29 cellular contexts compared by ENCODE assay signal in genomic region chr4:128366212-128366611, GRCh38.
"Had no signal": no experiment of that assay in that cellular context is flagged by ENCODE, and none has a peak within 500 bp of the region (broad histone marks: within the 10 kb centered on the region; RNA-seq: fewer than 3 reads in every experiment).

No MANE protein-coding gene starts in this region.

- H3K4me3 ChIP-seq: colonic mucosa, coronary artery, dorsolateral prefrontal cortex, esophagus muscularis mucosa, esophagus squamous epithelium, gastrocnemius medialis, gastroesophageal sphincter, heart left ventricle, heart right ventricle had no signal

- ATAC-seq: effector memory CD8-positive, alpha-beta T cell; esophagus mucosa; foreskin keratinocyte; gastrocnemius medialis; gastroesophageal sphincter; heart left ventricle; heart right ventricle had no signal

- H3K27me3 Mint-ChIP-seq: dendritic cell treated with granulocyte-macrophage colony-stimulating factor and Interleukin-4, amounts not matched to agents 40 ng/mL and 50 ng/mL, for 4 days; effector memory CD8-positive, alpha-beta T cell had no signal

- H3K4me1 Mint-ChIP-seq: endodermal cell had no signal

- H3K4me3 Mint-ChIP-seq: dendritic cell treated with granulocyte-macrophage colony-stimulating factor and Interleukin-4, amounts not matched to agents 40 ng/mL and 50 ng/mL, for 4 days; effector memory CD8-positive, alpha-beta T cell; endodermal cell had no signal

- FAIRE-seq: colon, endometrium, endothelial cell of umbilical vein, frontal cortex had no signal

- H3K36me3 ChIP-seq: colonic mucosa, esophagus muscularis mucosa, esophagus squamous epithelium, gastrocnemius medialis, gastroesophageal sphincter, heart left ventricle, heart right ventricle had no signal

- H3K9me3 Mint-ChIP-seq: effector memory CD8-positive, alpha-beta T cell had no signal

- H3K27ac Mint-ChIP-seq: dendritic cell treated with granulocyte-macrophage colony-stimulating factor and Interleukin-4, amounts not matched to agents 40 ng/mL and 50 ng/mL, for 4 days; effector memory CD8-positive, alpha-beta T cell; endodermal cell had no signal

- H3K27ac ChIP-seq: colonic mucosa, coronary artery, dorsolateral prefrontal cortex, epithelial cell of prostate, esophagus muscularis mucosa, esophagus squamous epithelium, foreskin keratinocyte, gastrocnemius medialis, gastroesophageal sphincter, heart left ventricle, heart right ventricle had no signal

- H3K4me1 ChIP-seq: colonic mucosa, esophagus squamous epithelium had no signal

- DNase-seq: colonic mucosa; cortex of kidney; dermis blood vessel endothelial cell; dorsolateral prefrontal cortex; effector CD4-positive, alpha-beta T cell; effector CD8-positive, alpha-beta T cell; effector memory CD4-positive, alpha-beta T cell; effector memory CD8-positive, alpha-beta T cell; endodermal cell; erythroblast; esophagus squamous epithelium; foreskin fibroblast; foreskin keratinocyte; foreskin melanocyte; gastrocnemius medialis; glutamatergic neuron; head of caudate nucleus; heart left ventricle; heart right ventricle had no signal

- H3K9me3 ChIP-seq: colonic mucosa, esophagus squamous epithelium, gastrocnemius medialis, gastroesophageal sphincter, heart left ventricle had no signal

- H3K27me3 ChIP-seq: colonic mucosa, dorsolateral prefrontal cortex, esophagus muscularis mucosa, esophagus squamous epithelium, foreskin keratinocyte, gastrocnemius medialis, gastroesophageal sphincter, heart left ventricle, heart right ventricle had no signal
